Comparison of ENCODE assay signal across 16 cellular contexts in the genomic region with DNA sequence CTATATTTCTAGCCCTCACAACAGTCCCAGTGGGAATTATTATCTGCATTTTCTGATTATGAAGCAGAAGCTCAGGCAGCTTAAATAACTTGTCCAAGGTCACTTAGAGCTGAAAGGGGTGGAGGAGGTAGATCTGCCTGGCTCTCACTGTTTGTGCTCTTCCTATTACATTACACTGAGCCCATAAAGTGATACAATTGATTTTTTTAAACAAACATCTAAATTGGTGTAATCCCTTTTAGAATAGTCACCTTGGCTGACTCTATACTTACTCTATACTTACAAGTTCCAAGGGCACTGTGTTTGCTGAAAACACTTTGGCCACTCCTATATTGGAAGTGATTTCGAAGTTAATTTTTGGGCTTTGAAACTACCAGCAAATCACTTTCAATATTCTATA.
DNase-seq lines count a peak whose midpoint lies in the region; ATAC-seq, FAIRE-seq and TF ChIP-seq lines count a peak whose summit lies in the region.
"Had no signal": no experiment of that assay in that cellular context is flagged by ENCODE, and none has a peak within 500 bp of the region (broad histone marks: within the 10 kb centered on the region; RNA-seq: fewer than 3 reads in every experiment).

No MANE protein-coding gene starts in this region.

- in situ Hi-C loops in HepG2 (cut with HindIII; ENCODE audit: extremely low pct_ligation_motif_present, low pct_unique_long_range_greater_than_20kb), result no loop called here
- in situ Hi-C loops in transverse colon (cut with MboI; ENCODE audit: low pct_ligation_motif_present in 1 of 4, low pct_unique_long_range_greater_than_20kb in 1 of 4, low sequenced_read_pairs in 3 of 4), result no loop called here

- POLR2A ChIA-PET in HepG2 (lab: Yijun Ruan, JAX), result no interaction called here

- no peak for TF ChIP-seq RAD21 in HepG2 (CRISPR knock-in tag; IDR thresholded peaks at IDR 0.05)

- no peak for TF ChIP-seq POLR2A in HepG2 (IDR thresholded peaks at IDR 0.05; ENCODE audit: insufficient read depth in 1 of 2, low read depth in 2 of 2, low read length in 2 of 2)
- TF ChIP-seq POLR2A in transverse colon (IDR thresholded peaks at IDR 0.05), result no peak

- ATAC-seq in HepG2, result peak; percentile 72

- H3K36me3 ChIP-seq in HepG2 (replicated peaks in 1 of 2; ENCODE audit: control insufficient read depth in 1 of 2, insufficient read depth in 2 of 2, low read length in 2 of 2) (no peaks in the 10 kb centered on the region), transverse colon (no peaks in the 10 kb centered on the region)

- TF ChIP-seq CTCF in HepG2 (CRISPR knock-in tag; IDR thresholded peaks at IDR 0.05) (no peak), transverse colon (IDR thresholded peaks at IDR 0.05) (no peak)

- no peak overlapping the region for H3K9ac ChIP-seq in HepG2 (ENCODE audit: insufficient read depth, low read depth, low read length)
- H3K9ac ChIP-seq: BLaER1 treated with 17β-estradiol and CSF1 and Interleukin-3, amounts not matched to agents 10 nM and 100 nM had no signal

- no peaks in the 10 kb centered on the region for H4K20me1 ChIP-seq in HepG2 (ENCODE audit: insufficient read depth, low read length)
- H4K20me1 ChIP-seq: BLaER1 treated with 17β-estradiol and CSF1 and Interleukin-3, amounts not matched to agents 10 nM and 100 nM had no signal

- no peaks in the 10 kb centered on the region for H3K9me3 ChIP-seq in HepG2 (ENCODE audit: low read length)
- H3K9me3 ChIP-seq in transverse colon, result peaks cover 0 to 3% of the 10 kb centered on the region in 2 donors

- H3K27ac ChIP-seq in HepG2 (ENCODE audit: extremely low read length, insufficient read depth, low read length), result no peak overlapping the region
- H3K27ac ChIP-seq in transverse colon, result no peak overlapping the region
- H3K27ac ChIP-seq: BLaER1 treated with 17β-estradiol and CSF1 and Interleukin-3, amounts not matched to agents 10 nM and 100 nM; HL-60 had no signal

- no peak for FAIRE-seq in HepG2 (lab: Jason Lieb, UNC)

- H3K27me3 ChIP-seq in HepG2 (ENCODE audit: control insufficient read depth in 1 of 2, insufficient read depth in 2 of 2, low read length in 2 of 2), result 0 out of 5 replicates have a peak, but pooled peaks cover 0 to 2% of the 10 kb centered on the region in 2 experiments
- no peaks in the 10 kb centered on the region for H3K27me3 ChIP-seq in transverse colon
- H3K27me3 ChIP-seq: BLaER1 treated with 17β-estradiol and CSF1 and Interleukin-3, amounts not matched to agents 10 nM and 100 nM had no signal

- H2AFZ ChIP-seq in HepG2 (ENCODE audit: low read length), result no peak overlapping the region

- no TSS peak for BruUV-seq in HepG2 (replicated peaks; lab: Mats Ljungman, UMichigan)

- WGBS in HepG2 (ENCODE audit: low lambda C conversion rate), result 0% methylated on average over 1 of the region's 1 CpG
- WGBS in transverse colon (ENCODE audit: low coverage in 1 of 2), 2 donors, result 55% methylated on average over 1 of the region's 1 CpG; no CpG with 5 or more reads in 1 of the 2 donors

- H3K4me3 ChIP-seq in HepG2 (replicated peaks in 1 of 3; ENCODE audit: insufficient read depth in 1 of 3, low read depth in 2 of 3, low read length in 3 of 3), result no peak overlapping the region
- H3K4me3 ChIP-seq in transverse colon, result no peak overlapping the region
- H3K4me3 ChIP-seq: BLaER1 treated with 17β-estradiol and CSF1 and Interleukin-3, amounts not matched to agents 10 nM and 100 nM had no signal

- CTCF ChIA-PET in HepG2 (lab: Yijun Ruan, JAX; ENCODE audit: low intra/inter-chr PET ratio, low total read pairs), result no interaction called here

- peak; percentile 42 for DNase-seq in HuH-7 (ENCODE audit: low spot score)
- DNase-seq in NCI-H146 (lab: John Stamatoyannopoulos, UW), result peak; percentile 53
- DNase-seq in NCI-H69 (lab: John Stamatoyannopoulos, UW), result peak; percentile 7
- DNase-seq in HepG2 (ENCODE audit: low spot score), result peak; percentile 22
- DNase-seq in posterior vena cava (ENCODE audit: low spot score), result no peak
- no peak for DNase-seq in SW480 (ENCODE audit: low spot score)
- no peak for DNase-seq in transverse colon
- DNase-seq in activated naive CD4-positive, alpha-beta T cell (lab: John Stamatoyannopoulos, UW), result no peak
- DNase-seq: ACHN; Calu3; CD4-positive, CD25-positive, alpha-beta regulatory T cell; DMS 273 treated with DMSO at 0.1 percent for 48 hours; HCEC 1CT; HFFc6 had no signal

- no peaks in the 10 kb centered on the region for H3K79me2 ChIP-seq in HepG2 (ENCODE audit: insufficient read depth, low read length)

- no peak overlapping the region for H3K4me2 ChIP-seq in HepG2 (ENCODE audit: low read depth, low read length)
- H3K4me2 ChIP-seq: BLaER1 treated with 17β-estradiol and CSF1 and Interleukin-3, amounts not matched to agents 10 nM and 100 nM had no signal

- TF ChIP-seq EP300 in HepG2 (IDR thresholded peaks at IDR 0.05; ENCODE audit: low read depth in 2 of 2, low read length in 2 of 2), result no peak
- no peak for TF ChIP-seq EP300 in HepG2 (CRISPR knock-in tag; IDR thresholded peaks at IDR 0.05; ENCODE audit: borderline replicate concordance)
- no peak for TF ChIP-seq EP300 in transverse colon (IDR thresholded peaks at IDR 0.05; ENCODE audit: low read depth)

- intact Hi-C loops in HepG2 (cut with micrococcal nuclease; ENCODE audit: unreplicated experiment), result no loop called here
- intact Hi-C loops in posterior vena cava (cut with DNase I), result no loop called here
- intact Hi-C loops in transverse colon (cut with DNase I; ENCODE audit: low total_unique reads), result no loop called here

- H3K4me1 ChIP-seq in HepG2 (ENCODE audit: insufficient read depth, low read length), result peaks cover 6% of the 10 kb centered on the region; the same call in 1 of the 2 replicates
- no peaks in the 10 kb centered on the region for H3K4me1 ChIP-seq in transverse colon

TF ChIP-seq in HepG2, 621 proteins besides CTCF, POLR2A, EP300 and RAD21 (continues in another document):
- TF ChIP-seq ZNF143 (CRISPR knock-in tag; IDR thresholded peaks at IDR 0.05), result no peak
- TF ChIP-seq ZNF563 (CRISPR knock-in tag; IDR thresholded peaks at IDR 0.05), result no peak
- TF ChIP-seq, protein P1, sequence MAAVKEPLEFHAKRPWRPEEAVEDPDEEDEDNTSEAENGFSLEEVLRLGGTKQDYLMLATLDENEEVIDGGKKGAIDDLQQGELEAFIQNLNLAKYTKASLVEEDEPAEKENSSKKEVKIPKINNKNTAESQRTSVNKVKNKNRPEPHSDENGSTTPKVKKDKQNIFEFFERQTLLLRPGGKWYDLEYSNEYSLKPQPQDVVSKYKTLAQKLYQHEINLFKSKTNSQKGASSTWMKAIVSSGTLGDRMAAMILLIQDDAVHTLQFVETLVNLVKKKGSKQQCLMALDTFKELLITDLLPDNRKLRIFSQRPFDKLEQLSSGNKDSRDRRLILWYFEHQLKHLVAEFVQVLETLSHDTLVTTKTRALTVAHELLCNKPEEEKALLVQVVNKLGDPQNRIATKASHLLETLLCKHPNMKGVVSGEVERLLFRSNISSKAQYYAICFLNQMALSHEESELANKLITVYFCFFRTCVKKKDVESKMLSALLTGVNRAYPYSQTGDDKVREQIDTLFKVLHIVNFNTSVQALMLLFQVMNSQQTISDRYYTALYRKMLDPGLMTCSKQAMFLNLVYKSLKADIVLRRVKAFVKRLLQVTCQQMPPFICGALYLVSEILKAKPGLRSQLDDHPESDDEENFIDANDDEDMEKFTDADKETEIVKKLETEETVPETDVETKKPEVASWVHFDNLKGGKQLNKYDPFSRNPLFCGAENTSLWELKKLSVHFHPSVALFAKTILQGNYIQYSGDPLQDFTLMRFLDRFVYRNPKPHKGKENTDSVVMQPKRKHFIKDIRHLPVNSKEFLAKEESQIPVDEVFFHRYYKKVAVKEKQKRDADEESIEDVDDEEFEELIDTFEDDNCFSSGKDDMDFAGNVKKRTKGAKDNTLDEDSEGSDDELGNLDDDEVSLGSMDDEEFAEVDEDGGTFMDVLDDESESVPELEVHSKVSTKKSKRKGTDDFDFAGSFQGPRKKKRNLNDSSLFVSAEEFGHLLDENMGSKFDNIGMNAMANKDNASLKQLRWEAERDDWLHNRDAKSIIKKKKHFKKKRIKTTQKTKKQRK (IDR thresholded peaks at IDR 0.05; ENCODE audit: low read length), result no peak
- no peak for TF ChIP-seq SOX13 (IDR thresholded peaks at IDR 0.05)
- TF ChIP-seq SOX13 (CRISPR knock-in tag; conservative IDR thresholded peaks at IDR 0.05 in 1 of 2, IDR thresholded peaks at IDR 0.05 in 1 of 2), result peak in 1 of 2 experiments; percentile 26; a peak in 1 of 4 replicates
- no peak for TF ChIP-seq MED1 (CRISPR knock-in tag; IDR thresholded peaks at IDR 0.05)
- TF ChIP-seq GRHL1 (CRISPR knock-in tag; conservative IDR thresholded peaks at IDR 0.05), result no peak
- TF ChIP-seq RAD51 (IDR thresholded peaks at IDR 0.05; ENCODE audit: borderline replicate concordance), result no peak
- no peak for TF ChIP-seq MTA1 (CRISPR knock-in tag; IDR thresholded peaks at IDR 0.05; ENCODE audit: borderline replicate concordance)
- TF ChIP-seq ZSCAN29 (CRISPR knock-in tag; conservative IDR thresholded peaks at IDR 0.05), result no peak
- TF ChIP-seq ZNF761 (CRISPR knock-in tag; conservative IDR thresholded peaks at IDR 0.05), result no peak
- TF ChIP-seq, protein P2, sequence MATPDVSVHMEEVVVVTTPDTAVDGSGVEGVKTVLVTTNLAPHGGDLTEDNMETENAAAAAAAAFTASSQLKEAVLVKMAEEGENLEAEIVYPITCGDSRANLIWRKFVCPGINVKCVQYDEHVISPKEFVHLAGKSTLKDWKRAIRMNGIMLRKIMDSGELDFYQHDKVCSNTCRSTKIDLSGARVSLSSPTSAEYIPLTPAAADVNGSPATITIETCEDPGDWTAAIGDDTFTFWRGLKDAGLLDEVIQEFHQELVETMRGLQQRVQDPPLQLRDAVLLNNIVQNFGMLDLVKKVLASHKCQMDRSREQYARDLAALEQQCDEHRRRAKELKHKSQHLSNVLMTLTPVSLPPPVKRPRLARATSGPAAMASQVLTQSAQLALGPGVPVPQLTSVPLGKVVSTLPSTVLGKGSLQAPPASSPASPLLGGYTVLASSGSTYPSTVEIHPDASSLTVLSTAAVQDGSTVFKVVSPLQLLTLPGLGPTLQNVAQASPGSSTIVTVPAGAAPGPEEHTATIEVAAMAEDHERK (CRISPR knock-in tag; IDR thresholded peaks at IDR 0.05; ENCODE audit: low read depth), result no peak
- no peak for TF ChIP-seq TGIF2 (CRISPR knock-in tag; IDR thresholded peaks at IDR 0.05)

Comparison
In these comparisons a context has a peak if more than half of its experiments do, and no peak if none do; other contexts are left out.
1. DNase-seq: peak in HuH-7 (single experiment), NCI-H146 (single experiment), NCI-H69 (single experiment) and HepG2 (single experiment); none in posterior vena cava (single experiment), SW480 (single experiment), transverse colon (single experiment) and activated naive CD4-positive, alpha-beta T cell (0 of 4).